ENCODE assay signal across 1 cellular context in genomic region chr20:19802099-19802491, GRCh38.
TF ChIP-seq lines count a peak whose summit lies in the region.

No MANE protein-coding gene starts in this region.

TF ChIP-seq in HEK293T, 16 proteins besides CTCF, POLR2A, EP300 and RAD21 (continued from another document):
- TF ChIP-seq ARNT (IDR thresholded peaks at IDR 0.05) (no peak), HDGF (IDR thresholded peaks at IDR 0.05; ENCODE audit: borderline replicate concordance) (no peak), ZNF384 (IDR thresholded peaks at IDR 0.05) (no peak), SUZ12 (IDR thresholded peaks at IDR 0.05) (no peak), TARDBP (IDR thresholded peaks at IDR 0.05) (no peak), L3MBTL2 (conservative IDR thresholded peaks at IDR 0.05) (no peak)
